8 cellular contexts compared by ENCODE assay signal in the genomic region with DNA sequence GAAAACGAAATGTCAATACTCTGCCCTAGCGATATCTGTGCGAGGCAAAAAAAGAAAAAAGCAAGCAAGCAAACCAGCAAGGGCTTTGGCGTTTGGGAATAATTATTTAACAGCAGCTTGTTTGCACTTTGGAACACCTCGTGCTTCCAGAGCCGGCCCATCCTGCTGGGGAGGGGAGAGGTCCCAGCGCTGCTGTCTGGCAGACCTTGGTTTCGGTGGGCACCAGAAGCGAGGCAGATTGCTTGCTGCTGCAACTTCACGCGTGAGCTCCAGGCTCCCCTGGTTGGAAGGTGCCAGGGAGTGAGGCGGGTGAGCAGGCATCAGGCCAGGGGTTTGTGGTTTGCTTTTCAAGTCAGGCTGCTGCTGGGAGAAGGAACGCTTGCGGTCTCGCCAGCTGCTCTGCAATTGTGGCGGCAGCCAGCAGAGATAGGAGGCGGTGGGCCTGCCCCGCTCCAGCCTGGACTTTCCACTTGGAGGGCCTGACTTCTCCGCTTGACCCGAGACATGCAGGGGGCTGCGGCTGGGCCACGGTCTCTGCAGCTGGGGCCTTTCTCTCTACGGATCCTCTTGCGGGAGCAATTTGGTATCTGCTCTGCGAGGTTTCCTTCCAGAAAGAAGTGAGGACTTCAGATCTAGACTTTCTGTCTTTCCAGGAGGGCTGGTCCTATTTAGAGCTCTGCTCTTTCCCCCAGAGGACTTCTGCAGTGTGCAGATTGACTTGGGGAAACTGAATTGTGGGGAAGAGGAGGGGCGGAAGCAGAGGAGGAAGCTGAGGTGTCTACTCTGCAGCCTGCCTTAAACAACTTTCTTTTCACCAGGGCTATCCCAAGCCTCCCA.
DNase-seq lines count a peak whose midpoint lies in the region; ATAC-seq and TF ChIP-seq lines count a peak whose summit lies in the region.

No MANE protein-coding gene starts in this region.

- POLR2A ChIA-PET in AG04449 (lab: Yijun Ruan, JAX), result interaction anchor here (0.5 to 2.4 kb wide), 5 partner anchors 10 to 120 kb away, joined by 3 to 11 read pairs (median 4); no protein-coding TSS in a partner anchor
- POLR2A ChIA-PET in naive thymus-derived CD8-positive, alpha-beta T cell (lab: Charles Lee), result interaction anchor here (0.5 to 0.7 kb wide), 2 partner anchors 93 to 144 kb away, joined by 3 read pairs; no protein-coding TSS in a partner anchor

- H3K27me3 ChIP-seq in transverse colon, result no peaks in the 10 kb centered on the region

- intact Hi-C loops in transverse colon (cut with DNase I; ENCODE audit: low total_unique reads), result no loop called here

- H3K4me3 ChIP-seq in AG04449 (ENCODE audit: low read depth, low read length) (peak overlapping the region; percentile 44), transverse colon (peak overlapping the region in 3 of 4 donors; percentile 20 to 43 (median 25))

- TF ChIP-seq CTCF in AG04449 (IDR thresholded peaks at IDR 0.05; ENCODE audit: insufficient read depth, low read length, missing control alignments) (no peak), transverse colon (IDR thresholded peaks at IDR 0.05) (no peak)

- H3K9me3 ChIP-seq in transverse colon, result no peaks in the 10 kb centered on the region

- peak; percentile 71 for DNase-seq in AG04449 (ENCODE audit: low read depth, low spot score)
- peak; percentile 64 to 83 for DNase-seq in NCI-H446 (lab: John Stamatoyannopoulos, UW)
- DNase-seq in activated T-cell treated with anti-CD3 and anti-CD28 coated beads for 1 hour (ENCODE audit: low read depth), result peak; percentile 5
- DNase-seq in erythroblast (lab: John Stamatoyannopoulos, UW), result peak; percentile 29 to 64
- peak; percentile 6 to 68 (median 45) for DNase-seq in naive thymus-derived CD8-positive, alpha-beta T cell
- DNase-seq in transverse colon, result peak; percentile 69
- no peak for DNase-seq in 8988T

- H3K27ac ChIP-seq in transverse colon, result peak overlapping the region; percentile 54 to 79 (median 60)

- peak; percentile 42 for ATAC-seq in GM21381 (IDR thresholded peaks at IDR 0.05; ENCODE audit: unreplicated experiment)
- peak; percentile 91 to 94 for ATAC-seq in naive thymus-derived CD8-positive, alpha-beta T cell

- peaks cover 0 to 4% (median 0%) of the 10 kb centered on the region in 3 donors for H3K36me3 Mint-ChIP-seq in naive thymus-derived CD8-positive, alpha-beta T cell

- no peaks in the 10 kb centered on the region for H3K36me3 ChIP-seq in transverse colon

- peak overlapping the region; percentile 67 to 87 (median 82) for H3K4me3 Mint-ChIP-seq in naive thymus-derived CD8-positive, alpha-beta T cell

- TF ChIP-seq POLR2A in erythroblast (IDR thresholded peaks at IDR 0.05; ENCODE audit: low read length), result no peak
- TF ChIP-seq POLR2A in transverse colon (IDR thresholded peaks at IDR 0.05), result no peak

- H3K4me1 ChIP-seq in transverse colon, result peaks cover 0 to 30% (median 8%) of the 10 kb centered on the region in 4 donors

- H3K27me3 Mint-ChIP-seq in naive thymus-derived CD8-positive, alpha-beta T cell, result peaks cover 0 to 3% (median 0%) of the 10 kb centered on the region in 5 donors

- 16 to 32% methylated on average over 5 to 26 of the region's 26 CpGs for WGBS in transverse colon (ENCODE audit: low coverage in 1 of 2), 2 donors

- H3K27ac Mint-ChIP-seq in naive thymus-derived CD8-positive, alpha-beta T cell, result peak overlapping the region in 8 of 10 donors; percentile 5 to 80 (median 71)

- H3K4me1 Mint-ChIP-seq in naive thymus-derived CD8-positive, alpha-beta T cell, result peaks cover 10 to 18% (median 17%) of the 10 kb centered on the region in 4 donors

- CTCF ChIA-PET in AG04449 (lab: Yijun Ruan, JAX), result interaction anchor here (1.1 to 1.6 kb wide), 6 partner anchors 10 to 386 kb away, joined by 3 to 6 read pairs (median 4); no protein-coding TSS in a partner anchor

- TF ChIP-seq EP300 in transverse colon (IDR thresholded peaks at IDR 0.05; ENCODE audit: low read depth), result no peak

- H3K9me3 Mint-ChIP-seq in naive thymus-derived CD8-positive, alpha-beta T cell, result peaks cover 0 to 5% (median 0%) of the 10 kb centered on the region in 9 donors

- in situ Hi-C loops in transverse colon (cut with MboI; ENCODE audit: low pct_ligation_motif_present in 1 of 4, low pct_unique_long_range_greater_than_20kb in 1 of 4, low sequenced_read_pairs in 3 of 4), result no loop called here
